26 cellular contexts compared by ENCODE assay signal in genomic region chr20:47063808-47064207, GRCh38.
"Had no signal": no experiment of that assay in that cellular context is flagged by ENCODE, and none has a peak within 500 bp of the region (broad histone marks: within the 10 kb centered on the region; RNA-seq: fewer than 3 reads in every experiment).

No MANE protein-coding gene starts in this region.

- H3K4me3 Mint-ChIP-seq: activated naive CD8-positive, alpha-beta T cell; natural killer cell treated with Interleukin-12 subunit alpha and Interleukin-12 subunit beta and Interleukin-15 and Interleukin-18, amount 100 ng/mL, for 72 hours; stimulated activated naive CD8-positive, alpha-beta T cell treated with anti-CD3 and anti-CD28 coated beads, Interleukin-15, Interleukin-2, amounts not matched to agents 100 ng/mL and 50 ng/mL, for 24 hours had no signal

- H3K36me3 ChIP-seq: heart right ventricle, lower lobe of right lung, ovary, right lobe of liver, upper lobe of left lung, vagina had no signal

- H3K27me3 ChIP-seq: heart right ventricle, ovary, right lobe of liver, upper lobe of left lung, vagina had no signal

- H3K9me3 ChIP-seq: ovary had no signal

- H3K27ac ChIP-seq: coronary artery, lower lobe of right lung, ovary, right lobe of liver, upper lobe of left lung, vagina had no signal

- H3K27ac Mint-ChIP-seq: activated naive CD8-positive, alpha-beta T cell; natural killer cell treated with Interleukin-12 subunit alpha and Interleukin-12 subunit beta and Interleukin-15 and Interleukin-18, amount 100 ng/mL, for 72 hours; progenitor cell of endocrine pancreas; stimulated activated naive CD8-positive, alpha-beta T cell treated with anti-CD3 and anti-CD28 coated beads, Interleukin-15, Interleukin-2, amounts not matched to agents 100 ng/mL and 50 ng/mL, for 24 hours had no signal

- ATAC-seq: left lobe of liver; lower lobe of right lung; natural killer cell treated with Interleukin-12 subunit alpha and Interleukin-12 subunit beta and Interleukin-15 and Interleukin-18, amount 100 ng/mL, for 72 hours; right lobe of liver had no signal

- H3K27me3 Mint-ChIP-seq: progenitor cell of endocrine pancreas had no signal

- H3K36me3 Mint-ChIP-seq: activated naive CD8-positive, alpha-beta T cell had no signal

- H3K4me1 ChIP-seq: lower lobe of right lung, right lobe of liver, upper lobe of left lung, vagina had no signal

- H3K4me3 ChIP-seq: coronary artery, dorsolateral prefrontal cortex, heart right ventricle, lower lobe of right lung, ovary, right lobe of liver, upper lobe of left lung, vagina had no signal

- DNase-seq: activated CD4-positive, alpha-beta T cell treated with anti-CD3 and anti-CD28 coated beads for 4 hours; activated CD4-positive, alpha-beta T cell treated with anti-CD3 and anti-CD28 coated beads, Interleukin-2, amount 50 U/mL, for 4 hours; activated effector memory CD4-positive, alpha-beta T cell treated with Interleukin-2 at 50 U/mL for 16 hours; activated naive CD4-positive, alpha-beta T cell treated with Interleukin-2 at 50 U/mL for 16 hours; anterior cingulate cortex; dorsolateral prefrontal cortex; effector memory CD4-positive, alpha-beta T cell; erythroblast; foreskin fibroblast; kidney glomerular epithelial cell; lower lobe of right lung; mesenchymal stem cell; ovary; right lobe of liver; stimulated activated CD4-positive, alpha-beta T cell treated with anti-CD3 and anti-CD28 coated beads, Interleukin-2, amount 100 ng/mL, for 48 hours; substantia nigra; T-helper 2 cell; upper lobe of left lung had no signal
